ENCODE assay signal across 8 cellular contexts in the genomic region with DNA sequence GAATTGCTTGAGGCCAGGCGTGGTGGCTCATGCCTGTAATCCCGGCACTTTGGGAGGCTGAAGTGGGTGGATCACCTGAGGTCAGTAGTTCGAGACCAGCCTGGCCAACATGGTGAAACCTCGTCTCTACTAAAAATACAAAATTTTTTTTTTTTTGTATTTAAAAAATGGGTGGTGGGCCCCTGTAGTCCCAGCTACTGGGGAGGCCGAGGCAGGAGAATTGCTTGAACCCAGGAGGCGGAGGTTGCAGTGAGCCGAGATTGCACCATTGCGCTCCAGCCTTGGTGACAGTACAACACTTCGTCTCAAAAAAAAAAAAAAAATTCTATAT. TPM values are rescaled to one million over a fixed set of nuclear protein-coding genes. Genes with fewer than 3 reads are reported as not detected.
A peak's percentile ranks its signal among the peaks of the same experiment; 100 is the strongest.
DNase-seq lines count a peak whose midpoint lies in the region; ATAC-seq and TF ChIP-seq lines count a peak whose summit lies in the region.
"Not testable (repeated sequence)": the region's sequence is repeated elsewhere in the genome, so short reads cannot be mapped to it uniquely, and the experiment has no call there.

No MANE protein-coding gene starts in this region.

- DNase-seq in HFFc6; SJSA1 (ENCODE audit: low read depth in 1 of 2, low spot score in 2 of 2); breast epithelium (ENCODE audit: low spot score in 2 of 2); vagina (ENCODE audit: extremely low spot score in 2 of 2): not testable (repeated sequence)

- H3K4me1 ChIP-seq in ACC112 (ENCODE audit: control insufficient read depth, insufficient read depth, low read length, unreplicated experiment), result peaks cover 11% of the 10 kb centered on the region
- H3K4me1 ChIP-seq in SJSA1 (replicated peaks), result peaks cover 24% of the 10 kb centered on the region
- H3K4me1 ChIP-seq in breast epithelium, result not testable (repeated sequence)
- peaks cover 0 to 30% (median 0%) of the 10 kb centered on the region in 3 donors for H3K4me1 ChIP-seq in gastroesophageal sphincter
- H3K4me1 ChIP-seq in skeletal muscle satellite cell (ENCODE audit: control insufficient read depth, insufficient read depth, low read length), result peaks cover 18% of the 10 kb centered on the region
- H3K4me1 ChIP-seq in vagina, result peaks cover 47% of the 10 kb centered on the region

- H3K4me3 Mint-ChIP-seq in HFFc6, nephron: not testable (repeated sequence)

- H3K27ac ChIP-seq in ACC112 (ENCODE audit: low read depth, low read length), result peak overlapping the region; percentile 57
- H3K27ac ChIP-seq in SJSA1, result peak overlapping the region; percentile 58
- H3K27ac ChIP-seq in breast epithelium, result peak overlapping the region; percentile 86 to 89
- peak overlapping the region in 3 of 4 donors; percentile 60 to 69 (median 65) for H3K27ac ChIP-seq in gastroesophageal sphincter
- H3K27ac ChIP-seq in vagina, result peak overlapping the region; percentile 16

- peak overlapping the region; percentile 9 for H3K9ac ChIP-seq in skeletal muscle satellite cell (ENCODE audit: low read depth, low read length)

- not testable (repeated sequence) for TF ChIP-seq POLR2A in breast epithelium (IDR thresholded peaks at IDR 0.05); gastroesophageal sphincter (IDR thresholded peaks at IDR 0.05); vagina (IDR thresholded peaks at IDR 0.05)

- peaks cover 32% of the 10 kb centered on the region for H3K4me1 Mint-ChIP-seq in HFFc6 (ENCODE audit: low read depth)
- not testable (repeated sequence) for H3K4me1 Mint-ChIP-seq in nephron

- not testable (repeated sequence) for H3K9me3 ChIP-seq in SJSA1 (replicated peaks); breast epithelium; gastroesophageal sphincter; skeletal muscle satellite cell (replicated peaks; ENCODE audit: low read length); vagina

- not testable (repeated sequence) for H3K36me3 ChIP-seq in ACC112 (ENCODE audit: insufficient read depth, low read length); SJSA1; breast epithelium; skeletal muscle satellite cell (ENCODE audit: insufficient read depth, low read length); vagina
- peaks cover 0 to 16% of the 10 kb centered on the region in 2 donors for H3K36me3 ChIP-seq in gastroesophageal sphincter

- 86 to 90% methylated on average over 8 to 9 of the region's 9 CpGs for WGBS in gastroesophageal sphincter (ENCODE audit: low coverage in 1 of 2), 2 donors

- ATAC-seq in gastroesophageal sphincter, result not testable (repeated sequence)

- H3K9me3 Mint-ChIP-seq in HFFc6, nephron: not testable (repeated sequence)

- H2AFZ ChIP-seq in ACC112 (ENCODE audit: low read length, unreplicated experiment), result not testable (repeated sequence)

- H3K27me3 Mint-ChIP-seq in HFFc6 (ENCODE audit: insufficient read depth); nephron (ENCODE audit: low read depth): not testable (repeated sequence)

- H3K27me3 ChIP-seq in ACC112 (ENCODE audit: insufficient read depth, low read length); SJSA1 (replicated peaks); breast epithelium; gastroesophageal sphincter; skeletal muscle satellite cell (ENCODE audit: control insufficient read depth, insufficient read depth, low read length); vagina: not testable (repeated sequence)

- H3K4me3 ChIP-seq in ACC112 (ENCODE audit: low read depth, low read length); SJSA1; breast epithelium; gastroesophageal sphincter; skeletal muscle satellite cell (ENCODE audit: low read length); vagina: not testable (repeated sequence)

- peak overlapping the region; percentile 32 for H3K4me2 ChIP-seq in skeletal muscle satellite cell (ENCODE audit: low read length)

- intact Hi-C loops in breast epithelium (cut with DNase I; ENCODE audit: low total_unique reads); vagina (cut with DNase I): not testable (repeated sequence)

- H3K79me2 ChIP-seq in ACC112 (ENCODE audit: control insufficient read depth, insufficient read depth, low read length, unreplicated experiment), result peaks cover 65% of the 10 kb centered on the region

- not testable (repeated sequence) for TF ChIP-seq CTCF in HFFc6 (IDR thresholded peaks at IDR 0.05); breast epithelium (IDR thresholded peaks at IDR 0.05); gastroesophageal sphincter (IDR thresholded peaks at IDR 0.05); nephron (IDR thresholded peaks at IDR 0.05; ENCODE audit: unreplicated experiment in 3 of 3); vagina (IDR thresholded peaks at IDR 0.05)

- not testable (repeated sequence) for H3K36me3 Mint-ChIP-seq in HFFc6 (ENCODE audit: low read depth)
- peaks cover 14% of the 10 kb centered on the region for H3K36me3 Mint-ChIP-seq in nephron (ENCODE audit: low read depth)

- not testable (repeated sequence) for TF ChIP-seq EP300 in gastroesophageal sphincter (IDR thresholded peaks at IDR 0.05)

- peak overlapping the region; percentile 83 for H3K27ac Mint-ChIP-seq in HFFc6
- H3K27ac Mint-ChIP-seq in nephron, result peak overlapping the region in 2 of 3 experiments; percentile 68 to 98

RNA-seq across cellular contexts. Expression of a gene that starts 26.1 kb away (rescaled TPM):
- total RNA-seq in HFFc6 (2021; fragmentation: NEBNext Ultra II Directional; extraction: Animal tissue kit (Norgen Biotek cat#: 25700)), result 100 to 1,000 TPM; 116 to 132 (median 122) TPM
- total RNA-seq in SJSA1 (2014; rRNA removed; shearing (Covaris generic)), result 45.4 and 54.4 TPM in 2 replicates
- total RNA-seq in breast epithelium (10 to 100 TPM; 35.5 to 53.1 (median 40.6) TPM), gastroesophageal sphincter (10 to 100 TPM; 52.9 to 70.4 (median 57.6) TPM), vagina (28.7 TPM)
- 41.7 and 48.2 TPM in 2 replicates for total RNA-seq in skeletal muscle satellite cell (2012; rRNA removed)

RNA-seq across cellular contexts. Expression of a gene that starts 45.6 kb away (rescaled TPM):
- total RNA-seq in HFFc6 (2021; fragmentation: NEBNext Ultra II Directional; extraction: Animal tissue kit (Norgen Biotek cat#: 25700)), result 10 to 100 TPM; 89.4 to 95.2 (median 93.0) TPM
- 65.4 and 101 TPM in 2 replicates for total RNA-seq in SJSA1 (2014; rRNA removed; shearing (Covaris generic))
- total RNA-seq in breast epithelium, result 10 to 100 TPM; 38.7 to 51.8 (median 45.8) TPM
- total RNA-seq in gastroesophageal sphincter, result 10 to 100 TPM; 44.7 to 86.6 (median 67.3) TPM
- 69.0 and 79.9 TPM in 2 replicates for total RNA-seq in skeletal muscle satellite cell (2012; rRNA removed)
- total RNA-seq in vagina, result 45.7 TPM

Comparison
In these comparisons a context has a peak if more than half of its experiments do, and no peak if none do; other contexts are left out.
1. H3K27ac ChIP-seq: peak in every context shown above with its lines; median percentile 88 in breast epithelium; 65 in gastroesophageal sphincter; 58 in SJSA1; 57 in ACC112; 16 in vagina.